8 cellular contexts compared by ENCODE assay signal in the genomic region with DNA sequence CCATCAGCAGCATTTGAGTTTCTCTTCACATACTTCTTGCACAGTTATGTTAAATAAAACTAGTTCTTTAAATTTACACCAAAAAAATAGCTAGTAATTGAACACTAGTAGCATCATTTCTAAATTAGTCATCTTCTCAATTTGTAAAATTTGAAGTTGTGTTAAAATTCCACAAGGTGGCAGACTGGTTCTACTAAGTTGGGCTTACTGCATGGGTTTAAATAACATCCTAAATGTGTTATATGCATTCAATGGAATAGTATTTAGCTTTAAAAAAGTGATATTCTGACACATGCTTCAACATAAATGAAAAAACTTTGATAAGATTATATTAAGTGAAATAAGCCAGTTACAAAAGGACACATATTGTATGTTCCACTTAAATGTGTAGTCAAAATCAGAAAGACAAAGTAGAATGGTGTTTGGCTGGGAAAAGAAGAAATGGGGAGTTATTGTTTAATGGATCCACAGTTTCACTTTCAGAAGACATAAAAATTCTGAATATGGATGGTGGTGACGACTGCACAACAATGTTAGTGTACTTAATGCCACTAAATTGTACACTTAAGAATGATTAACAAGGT. TPM values are rescaled to one million over a fixed set of nuclear protein-coding genes. Genes with fewer than 3 reads are reported as not detected.
DNase-seq lines count a peak whose midpoint lies in the region; ATAC-seq and TF ChIP-seq lines count a peak whose summit lies in the region.

No MANE protein-coding gene starts in this region.

- no peak for ATAC-seq in GM18519 (IDR thresholded peaks at IDR 0.05; ENCODE audit: low FRiP score, unreplicated experiment)

- no peak overlapping the region for H3K4me3 ChIP-seq in brain microvascular endothelial cell (ENCODE audit: low read depth, low read length)

- H3K36me3 Mint-ChIP-seq in activated naive CD4-positive, alpha-beta T cell treated with anti-CD3 and anti-CD28 coated beads, Interleukin-2, amount 10 ng/mL, durations not matched to agents 7 days and 5 days, result no peaks in the 10 kb centered on the region

- TF ChIP-seq CTCF in brain microvascular endothelial cell (IDR thresholded peaks at IDR 0.05; ENCODE audit: low read depth, low read length, missing control alignments), result peak; percentile 46

- DNase-seq in CD1c-positive myeloid dendritic cell (ENCODE audit: extremely low spot score), result peak; percentile 81
- DNase-seq in H4 (ENCODE audit: low spot score), result peak; percentile 51
- peak; percentile 4 for DNase-seq in NCI-H446 treated with DMSO at 0.1 percent for 48 hours (lab: John Stamatoyannopoulos, UW)
- peak; percentile 11 for DNase-seq in brain microvascular endothelial cell
- DNase-seq in kidney tubule cell (ENCODE audit: low spot score), result peak; percentile 74
- DNase-seq in activated naive CD4-positive, alpha-beta T cell treated with anti-CD3 and anti-CD28 coated beads, Interleukin-2, amount 10 ng/mL, durations not matched to agents 7 days and 5 days, result no peak
- DNase-seq in activated T-cell treated with anti-CD3 and anti-CD28 coated beads for 4 hours, result no peak

- no peaks in the 10 kb centered on the region for H3K27me3 ChIP-seq in brain microvascular endothelial cell (replicated peaks)

- H3K36me3 ChIP-seq in brain microvascular endothelial cell (replicated peaks), result no peaks in the 10 kb centered on the region

- in situ Hi-C loops in brain microvascular endothelial cell (cut with HindIII; ENCODE audit: low pct_ligation_motif_present, low sequenced_read_pairs), result no loop called here

- no peaks in the 10 kb centered on the region for H3K9me3 Mint-ChIP-seq in activated naive CD4-positive, alpha-beta T cell treated with anti-CD3 and anti-CD28 coated beads, Interleukin-2, amount 10 ng/mL, durations not matched to agents 7 days and 5 days

- H3K27me3 Mint-ChIP-seq in activated naive CD4-positive, alpha-beta T cell treated with anti-CD3 and anti-CD28 coated beads, Interleukin-2, amount 10 ng/mL, durations not matched to agents 7 days and 5 days, result peaks cover 4% of the 10 kb centered on the region

- no peak overlapping the region for H3K27ac ChIP-seq in brain microvascular endothelial cell

- H3K4me3 Mint-ChIP-seq in activated naive CD4-positive, alpha-beta T cell treated with anti-CD3 and anti-CD28 coated beads, Interleukin-2, amount 10 ng/mL, durations not matched to agents 7 days and 5 days, result no peak overlapping the region

- H3K4me1 Mint-ChIP-seq in activated naive CD4-positive, alpha-beta T cell treated with anti-CD3 and anti-CD28 coated beads, Interleukin-2, amount 10 ng/mL, durations not matched to agents 7 days and 5 days, result peaks cover 7% of the 10 kb centered on the region

- no peak overlapping the region for H3K27ac Mint-ChIP-seq in activated naive CD4-positive, alpha-beta T cell treated with anti-CD3 and anti-CD28 coated beads, Interleukin-2, amount 10 ng/mL, durations not matched to agents 7 days and 5 days

- CTCF ChIA-PET in activated naive CD4-positive, alpha-beta T cell treated with anti-CD3 and anti-CD28 coated beads, Interleukin-2, amount 10 ng/mL, durations not matched to agents 7 days and 5 days (lab: Charles Lee), result interaction anchor here (0.6 to 6.8 kb wide), 12 partner anchors 10 to 190 kb away, joined by 3 to 76 read pairs (median 4); no protein-coding TSS in a partner anchor

RNA-seq across cellular contexts. Expression of gene RPRD1A, which starts 28.7 kb away (rescaled TPM):
- total RNA-seq in H4 (2014; rRNA removed; shearing (Covaris generic)), result 39.1 and 44.6 TPM in 2 replicates

RNA-seq across cellular contexts. Expression of gene SLC39A6, which starts 33.1 kb away (rescaled TPM):
- total RNA-seq in H4 (2014; rRNA removed; shearing (Covaris generic)), result 79.4 and 82.4 TPM in 2 replicates

RNA-seq across cellular contexts. Expression of gene ELP2, which starts 33.7 kb away (rescaled TPM):
- total RNA-seq in H4 (2014; rRNA removed; shearing (Covaris generic)), result 41.3 and 62.3 TPM in 2 replicates

Comparison
In these comparisons a context has a peak if more than half of its experiments do, and no peak if none do; other contexts are left out.
1. DNase-seq: peak in CD1c-positive myeloid dendritic cell (single experiment), H4 (single experiment), NCI-H446 treated with DMSO at 0.1 percent for 48 hours (single experiment), brain microvascular endothelial cell (single experiment) and kidney tubule cell (single experiment); none in activated naive CD4-positive, alpha-beta T cell treated with anti-CD3 and anti-CD28 coated beads, Interleukin-2, amount 10 ng/mL, durations not matched to agents 7 days and 5 days (single experiment) and activated T-cell treated with anti-CD3 and anti-CD28 coated beads for 4 hours (single experiment).